ENCODE assay signal across 1 cellular context in genomic region chr10:21925851-21926250, GRCh38.
TF ChIP-seq lines count a peak whose summit lies in the region.

No MANE protein-coding gene starts in this region.

TF ChIP-seq in H1, 55 proteins besides CTCF, POLR2A, EP300 and RAD21 (continued from another document):
- TF ChIP-seq HDAC6 (IDR thresholded peaks at IDR 0.05; ENCODE audit: low read depth, low read length) (no peak), MAX (IDR thresholded peaks at IDR 0.05) (no peak), KDM1A (IDR thresholded peaks at IDR 0.05; ENCODE audit: borderline replicate concordance, low read length) (peak; percentile 42; the same call in 1 of the 2 replicates), ZNF274 (IDR thresholded peaks at IDR 0.05; ENCODE audit: borderline replicate concordance, extremely low read depth, low read length) (no peak)
